1 cellular context compared by ENCODE assay signal in the genomic region with DNA sequence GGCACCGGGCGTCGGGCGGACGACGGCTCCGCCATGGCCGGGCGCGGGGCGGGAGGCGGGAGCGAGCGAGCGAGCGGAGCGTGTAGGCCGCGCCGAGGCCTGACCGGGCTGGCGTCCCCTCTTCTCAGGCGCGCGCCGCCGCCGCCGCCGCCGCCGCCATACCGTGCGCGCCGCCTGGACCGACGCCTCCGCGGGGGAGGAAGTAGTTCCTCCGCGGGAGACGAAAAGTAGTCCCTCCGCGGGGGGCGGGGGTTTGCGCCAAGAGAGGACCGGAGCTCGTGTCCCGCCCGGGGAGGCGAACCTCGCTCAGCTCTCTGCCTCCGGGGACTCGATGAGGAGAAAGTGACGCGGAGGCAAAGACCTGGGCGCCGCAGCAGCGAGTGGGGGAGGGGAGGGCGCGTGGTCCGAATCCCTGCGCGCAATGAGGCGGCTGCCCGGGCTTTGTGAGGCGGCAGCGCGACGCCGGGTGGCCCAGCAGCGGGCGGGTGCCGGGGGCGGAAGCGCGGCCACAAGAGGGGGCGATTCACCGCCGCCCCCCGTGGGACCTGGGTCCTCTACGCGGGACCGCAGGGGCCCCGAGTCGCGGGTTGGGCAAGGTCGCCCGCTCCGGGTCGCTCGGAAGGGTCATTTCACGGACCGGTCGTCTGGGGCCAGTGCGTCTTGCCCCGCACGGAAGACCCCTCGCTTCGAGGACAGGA.
TF ChIP-seq lines count a peak whose summit lies in the region.

BRWD1 (minus strand) TSS at position 176 of the 698 bp plus-strand sequence; CDS start at position 35, 141 bp downstream.

TF ChIP-seq in HEK293, 187 proteins besides CTCF, POLR2A, EP300 and RAD21 (continued from another document and continues in another):
- TF ChIP-seq, protein P1, sequence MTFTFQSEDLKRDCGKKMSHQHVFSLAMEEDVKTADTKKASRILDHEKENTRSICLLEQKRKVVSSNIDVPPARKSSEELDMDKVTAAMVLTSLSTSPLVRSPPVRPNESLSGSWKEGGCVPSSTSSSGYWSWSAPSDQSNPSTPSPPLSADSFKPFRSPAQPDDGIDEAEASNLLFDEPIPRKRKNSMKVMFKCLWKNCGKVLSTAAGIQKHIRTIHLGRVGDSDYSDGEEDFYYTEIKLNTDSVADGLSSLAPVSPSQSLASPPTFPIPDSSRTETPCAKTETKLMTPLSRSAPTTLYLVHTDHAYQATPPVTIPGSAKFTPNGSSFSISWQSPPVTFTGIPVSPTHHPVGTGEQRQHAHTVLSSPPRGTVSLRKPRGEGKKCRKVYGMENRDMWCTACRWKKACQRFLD (tag by site-specific recombination; IDR thresholded peaks at IDR 0.05), result peak; percentile 75; the same call in 1 of the 2 replicates
- TF ChIP-seq GLIS1 (tag by site-specific recombination; IDR thresholded peaks at IDR 0.05), result peak; percentile 100
- peak; percentile 99 for TF ChIP-seq ZNF24 (tag by site-specific recombination; IDR thresholded peaks at IDR 0.05)
- TF ChIP-seq, protein P2, sequence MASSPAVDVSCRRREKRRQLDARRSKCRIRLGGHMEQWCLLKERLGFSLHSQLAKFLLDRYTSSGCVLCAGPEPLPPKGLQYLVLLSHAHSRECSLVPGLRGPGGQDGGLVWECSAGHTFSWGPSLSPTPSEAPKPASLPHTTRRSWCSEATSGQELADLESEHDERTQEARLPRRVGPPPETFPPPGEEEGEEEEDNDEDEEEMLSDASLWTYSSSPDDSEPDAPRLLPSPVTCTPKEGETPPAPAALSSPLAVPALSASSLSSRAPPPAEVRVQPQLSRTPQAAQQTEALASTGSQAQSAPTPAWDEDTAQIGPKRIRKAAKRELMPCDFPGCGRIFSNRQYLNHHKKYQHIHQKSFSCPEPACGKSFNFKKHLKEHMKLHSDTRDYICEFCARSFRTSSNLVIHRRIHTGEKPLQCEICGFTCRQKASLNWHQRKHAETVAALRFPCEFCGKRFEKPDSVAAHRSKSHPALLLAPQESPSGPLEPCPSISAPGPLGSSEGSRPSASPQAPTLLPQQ (tag by site-specific recombination; IDR thresholded peaks at IDR 0.05), result peak; percentile 98
- TF ChIP-seq ZNF623 (tag by site-specific recombination; IDR thresholded peaks at IDR 0.05), result peak; percentile 72
- peak; percentile 73 for TF ChIP-seq ZNF560 (tag by site-specific recombination; IDR thresholded peaks at IDR 0.05; ENCODE audit: borderline replicate concordance)
- TF ChIP-seq ZNF830 (tag by site-specific recombination; IDR thresholded peaks at IDR 0.05; ENCODE audit: low read depth), result no peak
- peak; percentile 88 for TF ChIP-seq ZNF707 (tag by site-specific recombination; IDR thresholded peaks at IDR 0.05)
- peak; percentile 83 for TF ChIP-seq SP2 (tag by site-specific recombination; IDR thresholded peaks at IDR 0.05)
- peak; percentile 88 for TF ChIP-seq ZNF416 (tag by site-specific recombination; IDR thresholded peaks at IDR 0.05)
- TF ChIP-seq ZNF341 (tag by site-specific recombination; IDR thresholded peaks at IDR 0.05; ENCODE audit: low read depth), result peak; percentile 97
- peak; percentile 97 for TF ChIP-seq SALL2 (tag by site-specific recombination; IDR thresholded peaks at IDR 0.05; ENCODE audit: borderline replicate concordance)
- peak; percentile 99 for TF ChIP-seq ZSCAN18 (tag by site-specific recombination; IDR thresholded peaks at IDR 0.05)
- TF ChIP-seq ZNF248 (tag by site-specific recombination; IDR thresholded peaks at IDR 0.05), result no peak
- TF ChIP-seq ZNF16 (tag by site-specific recombination; IDR thresholded peaks at IDR 0.05; ENCODE audit: low read depth), result no peak
- TF ChIP-seq ZNF658 (tag by site-specific recombination; IDR thresholded peaks at IDR 0.05), result no peak
- TF ChIP-seq HOXD13 (CRISPR knock-in tag; IDR thresholded peaks at IDR 0.05; ENCODE audit: borderline replicate concordance), result no peak
- no peak for TF ChIP-seq ZNF549 (tag by site-specific recombination; IDR thresholded peaks at IDR 0.05)
- TF ChIP-seq ZNF302 (tag by site-specific recombination; IDR thresholded peaks at IDR 0.05; ENCODE audit: low read depth), result peak; percentile 85; the same call in 1 of the 2 replicates
- TF ChIP-seq, protein P3, sequence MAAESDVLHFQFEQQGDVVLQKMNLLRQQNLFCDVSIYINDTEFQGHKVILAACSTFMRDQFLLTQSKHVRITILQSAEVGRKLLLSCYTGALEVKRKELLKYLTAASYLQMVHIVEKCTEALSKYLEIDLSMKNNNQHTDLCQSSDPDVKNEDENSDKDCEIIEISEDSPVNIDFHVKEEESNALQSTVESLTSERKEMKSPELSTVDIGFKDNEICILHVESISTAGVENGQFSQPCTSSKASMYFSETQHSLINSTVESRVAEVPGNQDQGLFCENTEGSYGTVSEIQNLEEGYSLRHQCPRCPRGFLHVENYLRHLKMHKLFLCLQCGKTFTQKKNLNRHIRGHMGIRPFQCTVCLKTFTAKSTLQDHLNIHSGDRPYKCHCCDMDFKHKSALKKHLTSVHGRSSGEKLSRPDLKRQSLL (tag by site-specific recombination; IDR thresholded peaks at IDR 0.05), result peak; percentile 68; the same call in 1 of the 2 replicates
- peak; percentile 94 for TF ChIP-seq KLF1 (tag by site-specific recombination; IDR thresholded peaks at IDR 0.05)
- TF ChIP-seq ZBTB1 (tag by site-specific recombination; IDR thresholded peaks at IDR 0.05), result peak; percentile 98; the same call in 1 of the 2 replicates
- TF ChIP-seq ZNF398 (tag by site-specific recombination; IDR thresholded peaks at IDR 0.05), result peak; percentile 96
- TF ChIP-seq ZNF223 (tag by site-specific recombination; IDR thresholded peaks at IDR 0.05), result peak; percentile 83
- TF ChIP-seq ZEB2 (tag by site-specific recombination; IDR thresholded peaks at IDR 0.05), result peak; percentile 100
- peak; percentile 100 for TF ChIP-seq ZNF324 (tag by site-specific recombination; IDR thresholded peaks at IDR 0.05)
- peak; percentile 73 for TF ChIP-seq FEZF1 (tag by site-specific recombination; IDR thresholded peaks at IDR 0.05)
- peak; percentile 97 for TF ChIP-seq EGR2 (tag by site-specific recombination; IDR thresholded peaks at IDR 0.05; ENCODE audit: low read depth)
- no peak for TF ChIP-seq MEIS1 (CRISPR knock-in tag; IDR thresholded peaks at IDR 0.05; ENCODE audit: borderline replicate concordance)
- TF ChIP-seq TRIM28 (IDR thresholded peaks at IDR 0.05; ENCODE audit: borderline replicate concordance, low read length), result no peak
- TF ChIP-seq OVOL3 (tag by site-specific recombination; IDR thresholded peaks at IDR 0.05), result peak; percentile 98
- no peak; the same call in 1 of the 2 replicates for TF ChIP-seq PBX3 (CRISPR knock-in tag; IDR thresholded peaks at IDR 0.05)
- TF ChIP-seq ZBTB21 (tag by site-specific recombination; IDR thresholded peaks at IDR 0.05), result peak; percentile 93
- TF ChIP-seq ZNF76 (tag by site-specific recombination; IDR thresholded peaks at IDR 0.05; ENCODE audit: borderline replicate concordance, low read depth), result peak; percentile 94
- peak; percentile 99 for TF ChIP-seq ZBTB10 (tag by site-specific recombination; IDR thresholded peaks at IDR 0.05)
- TF ChIP-seq ZNF202 (tag by site-specific recombination; IDR thresholded peaks at IDR 0.05; ENCODE audit: borderline replicate concordance), result no peak
- no peak; the same call in 1 of the 2 replicates for TF ChIP-seq ZNF777 (tag by site-specific recombination; IDR thresholded peaks at IDR 0.05; ENCODE audit: borderline replicate concordance)
- TF ChIP-seq RBAK (tag by site-specific recombination; IDR thresholded peaks at IDR 0.05), result peak; percentile 81; the same call in 1 of the 2 replicates
- peak; percentile 95 for TF ChIP-seq ZBTB17 (tag by site-specific recombination; IDR thresholded peaks at IDR 0.05)
- peak; percentile 70; the same call in 1 of the 2 replicates for TF ChIP-seq ZNF23 (tag by site-specific recombination; IDR thresholded peaks at IDR 0.05; ENCODE audit: borderline replicate concordance)
- TF ChIP-seq ZNF558 (tag by site-specific recombination; IDR thresholded peaks at IDR 0.05), result peak; percentile 76; the same call in 1 of the 2 replicates
- peak; percentile 90 for TF ChIP-seq ZNF449 (tag by site-specific recombination; IDR thresholded peaks at IDR 0.05)
- TF ChIP-seq PRDM6 (tag by site-specific recombination; IDR thresholded peaks at IDR 0.05), result peak; percentile 67; the same call in 1 of the 2 replicates
- TF ChIP-seq SP3 (tag by site-specific recombination; IDR thresholded peaks at IDR 0.05), result peak; percentile 96
- peak; percentile 94 for TF ChIP-seq ZNF660 (tag by site-specific recombination; IDR thresholded peaks at IDR 0.05)
- TF ChIP-seq GFI1B (tag by site-specific recombination; IDR thresholded peaks at IDR 0.05), result peak; percentile 93
- TF ChIP-seq KLF7 (tag by site-specific recombination; IDR thresholded peaks at IDR 0.05; ENCODE audit: borderline replicate concordance), result peak; percentile 99
- TF ChIP-seq BCL11A (tag by site-specific recombination; IDR thresholded peaks at IDR 0.05; ENCODE audit: low read depth), result peak; percentile 97
- TF ChIP-seq ZNF404 (tag by site-specific recombination; IDR thresholded peaks at IDR 0.05), result no peak
- peak; percentile 100 for TF ChIP-seq ZNF561 (tag by site-specific recombination; IDR thresholded peaks at IDR 0.05; ENCODE audit: borderline replicate concordance)
- TF ChIP-seq ZFP3 (tag by site-specific recombination; IDR thresholded peaks at IDR 0.05; ENCODE audit: low read depth), result peak; percentile 14; the same call in 1 of the 2 replicates
